8 cellular contexts compared by ENCODE assay signal in the genomic region with DNA sequence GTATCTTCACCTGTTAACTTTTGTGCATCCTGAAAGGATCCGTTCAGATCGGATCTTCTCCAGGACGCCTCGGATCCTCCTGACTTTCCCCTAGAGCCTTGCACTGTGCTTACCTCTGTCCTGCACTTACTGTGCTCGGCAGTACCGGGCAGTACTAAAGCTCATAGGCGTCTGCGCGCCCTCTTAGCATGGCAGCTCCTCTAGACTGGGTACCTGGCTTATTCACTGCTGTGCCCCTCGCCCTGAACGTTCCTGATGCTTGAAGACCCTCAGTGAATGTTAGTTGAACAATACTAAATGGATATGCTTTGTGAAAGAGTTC. TPM values are rescaled to one million over a fixed set of nuclear protein-coding genes. Genes with fewer than 3 reads are reported as not detected.
DNase-seq lines count a peak whose midpoint lies in the region; ATAC-seq and TF ChIP-seq lines count a peak whose summit lies in the region.

No MANE protein-coding gene starts in this region.

- H3K4me1 ChIP-seq in BE2C (no peaks in the 10 kb centered on the region), IMR-90 (ENCODE audit: control insufficient read depth, insufficient read depth, low read length) (0 out of 2 replicates have a peak, but pooled peaks cover 3% of the 10 kb centered on the region), mucosa of rectum (ENCODE audit: control insufficient read depth in 2 of 2, insufficient read depth in 2 of 2, low read length in 2 of 2) (peaks cover 6 to 12% of the 10 kb centered on the region in 2 donors)

- H3K4me2 ChIP-seq in IMR-90 (ENCODE audit: low read depth, low read length), result peak overlapping the region; percentile 66

- H3K27me3 ChIP-seq in BE2C (no peaks in the 10 kb centered on the region), IMR-90 (ENCODE audit: control insufficient read depth, insufficient read depth, low read length) (no peaks in the 10 kb centered on the region), mucosa of rectum (ENCODE audit: control insufficient read depth in 2 of 2, insufficient read depth in 2 of 2, low read length in 2 of 2) (no peaks in the 10 kb centered on the region)

- in situ Hi-C loops in IMR-90 (cut with MboI; ENCODE audit: low sequenced_read_pairs), result no loop called here

- H3K14ac ChIP-seq in IMR-90 (replicated peaks; ENCODE audit: low read depth, low read length), result peak overlapping the region; percentile 93

- CTCF ChIA-PET in IMR-90 (lab: Yijun Ruan, JAX), result interaction anchor here (0.5 kb wide), 1 partner anchor 39 kb away, joined by 3 read pairs; no protein-coding TSS in a partner anchor

- DNase-seq in BE2C, result no peak
- no peak for DNase-seq in IMR-90
- no peak for DNase-seq in GM19238 (ENCODE audit: insufficient read length, low spot score)
- no peak for DNase-seq in inferior parietal cortex (ENCODE audit: extremely low spot score)
- no peak for DNase-seq in occipital lobe (lab: John Stamatoyannopoulos, UW)

- H3K27ac ChIP-seq in IMR-90 (ENCODE audit: insufficient read depth, low read length) (peak overlapping the region; percentile 0; the same call in 1 of the 2 replicates), mucosa of rectum (ENCODE audit: low read depth in 2 of 2, low read length in 2 of 2) (peak overlapping the region in 1 of 2 donors; percentile 63)

- H3K9me3 Mint-ChIP-seq in dendritic cell treated with granulocyte-macrophage colony-stimulating factor and Interleukin-4, amounts not matched to agents 40 ng/mL and 50 ng/mL, for 4 days, result no peaks in the 10 kb centered on the region

- H3K56ac ChIP-seq in IMR-90 (ENCODE audit: extremely low read depth, insufficient read depth, low read length), result peak overlapping the region; percentile 57; the same call in 1 of the 2 replicates

- H4K91ac ChIP-seq in IMR-90 (ENCODE audit: insufficient read depth, low read depth, low read length), result no peak overlapping the region

- peak overlapping the region; percentile 100 for H3K23ac ChIP-seq in IMR-90 (ENCODE audit: low read depth, low read length)

- dilution Hi-C loops in IMR-90 (cut with HindIII; ENCODE audit: low sequenced_read_pairs, unreplicated experiment), result no loop called here

- TF ChIP-seq RAD21 in IMR-90 (IDR thresholded peaks at IDR 0.05; ENCODE audit: low read length), result no peak

- BruUV-seq in IMR-90 (replicated peaks; lab: Mats Ljungman, UMichigan), result no TSS peak

- H2AK9ac ChIP-seq in IMR-90 (replicated peaks; ENCODE audit: low read depth, low read length, poor library complexity), result peak overlapping the region; percentile 53

- TF ChIP-seq CTCF in BE2C (IDR thresholded peaks at IDR 0.05; ENCODE audit: low read depth, low read length) (no peak), IMR-90 (conservative IDR thresholded peaks at IDR 0.05; ENCODE audit: low read depth, low read length) (no peak)

- intact Hi-C loops in IMR-90 (cut with micrococcal nuclease), result loop anchor here (10.0 kb wide), 2 partner anchors 223 to 257 kb away; no protein-coding TSS in a partner anchor
- intact Hi-C loops in dendritic cell treated with granulocyte-macrophage colony-stimulating factor and Interleukin-4, amounts not matched to agents 40 ng/mL and 50 ng/mL, for 4 days (cut with micrococcal nuclease), result no loop called here

- peaks cover 22% of the 10 kb centered on the region for H3K4me1 Mint-ChIP-seq in dendritic cell treated with granulocyte-macrophage colony-stimulating factor and Interleukin-4, amounts not matched to agents 40 ng/mL and 50 ng/mL, for 4 days (ENCODE audit: low read depth)

- no peak overlapping the region for H2BK20ac ChIP-seq in IMR-90 (ENCODE audit: low read depth, low read length)

- H3K36me3 ChIP-seq in BE2C (no peaks in the 10 kb centered on the region), IMR-90 (ENCODE audit: control insufficient read depth, insufficient read depth, low read length) (no peaks in the 10 kb centered on the region), mucosa of rectum (ENCODE audit: control insufficient read depth in 2 of 2, insufficient read depth in 2 of 2, low read length in 2 of 2) (peaks cover 0 to 2% of the 10 kb centered on the region in 2 donors)

- H3K4me3 ChIP-seq in BE2C (ENCODE audit: low read depth, low read length) (peak overlapping the region; percentile 62), IMR-90 (ENCODE audit: insufficient read depth, low read depth, low read length) (peak overlapping the region; percentile 77), mucosa of rectum (ENCODE audit: low read length in 2 of 2) (peak overlapping the region; percentile 80 to 91)

- H3K18ac ChIP-seq in IMR-90 (ENCODE audit: low read depth, low read length), result no peak overlapping the region

- H3K36me3 Mint-ChIP-seq in dendritic cell treated with granulocyte-macrophage colony-stimulating factor and Interleukin-4, amounts not matched to agents 40 ng/mL and 50 ng/mL, for 4 days (ENCODE audit: low read depth), result peaks cover 15% of the 10 kb centered on the region

- H2AFZ ChIP-seq in IMR-90 (replicated peaks; ENCODE audit: low read length, poor library complexity), result peak overlapping the region; percentile 95

- peak overlapping the region; percentile 74 for H2AK5ac ChIP-seq in IMR-90 (ENCODE audit: low read depth, low read length)

- H3K27me3 Mint-ChIP-seq in dendritic cell treated with granulocyte-macrophage colony-stimulating factor and Interleukin-4, amounts not matched to agents 40 ng/mL and 50 ng/mL, for 4 days, result peaks cover 17% of the 10 kb centered on the region

- TF ChIP-seq POLR2A in IMR-90 (IDR thresholded peaks at IDR 0.05; ENCODE audit: low read depth, low read length), result no peak

- WGBS in IMR-90 (ENCODE audit: extremely low coverage in 2 of 2, insufficient read length in 1 of 2), 2 experiments, result 21% methylated on average over 9 of the region's 11 CpGs; no CpG with 5 or more reads in 1 of the 2 experiments

- H3K27ac Mint-ChIP-seq in dendritic cell treated with granulocyte-macrophage colony-stimulating factor and Interleukin-4, amounts not matched to agents 40 ng/mL and 50 ng/mL, for 4 days, result peak overlapping the region; percentile 92

- H3K9ac ChIP-seq in IMR-90 (ENCODE audit: low read depth, low read length) (peak overlapping the region; percentile 59), mucosa of rectum (ENCODE audit: low read depth in 1 of 2, low read length in 2 of 2) (peak overlapping the region; percentile 82 to 85)

- H2BK5ac ChIP-seq in IMR-90 (ENCODE audit: low read depth, low read length, poor library complexity, severe bottlenecking), result no peak overlapping the region

- peak; percentile 24 for ATAC-seq in IMR-90 (ENCODE audit: low read depth)
- ATAC-seq in HG03457 (IDR thresholded peaks at IDR 0.05; ENCODE audit: unreplicated experiment), result no peak

- peak overlapping the region; percentile 81 for H3K4ac ChIP-seq in IMR-90 (ENCODE audit: low read depth, low read length)

- peak overlapping the region; percentile 23; the same call in 1 of the 2 replicates for H2BK120ac ChIP-seq in IMR-90 (ENCODE audit: low read depth, low read length)

- H4K8ac ChIP-seq in IMR-90 (ENCODE audit: low read depth in 2 of 2, low read length in 2 of 2), result peak overlapping the region; percentile 85 to 94; a peak in 2 of 4 replicates

- H3K79me1 ChIP-seq in IMR-90 (ENCODE audit: low read depth in 1 of 2, low read length in 2 of 2), result peaks cover 12 to 28% of the 10 kb centered on the region in 2 experiments

- peaks cover 3% of the 10 kb centered on the region; the same call in 1 of the 2 replicates for H3K9me1 ChIP-seq in IMR-90 (ENCODE audit: insufficient read depth, low read length)

- H3K9me3 ChIP-seq in BE2C, result no peaks in the 10 kb centered on the region
- no peaks in the 10 kb centered on the region for H3K9me3 ChIP-seq in IMR-90 (ENCODE audit: control insufficient read depth, insufficient read depth, low read length)
- no peaks in the 10 kb centered on the region for H3K9me3 ChIP-seq in mucosa of rectum (ENCODE audit: control insufficient read depth in 2 of 2, low read length in 2 of 2)

- H3K4me3 Mint-ChIP-seq in dendritic cell treated with granulocyte-macrophage colony-stimulating factor and Interleukin-4, amounts not matched to agents 40 ng/mL and 50 ng/mL, for 4 days, result peak overlapping the region; percentile 73

- no peak overlapping the region; the same call in 2 of the 3 replicates for H2BK15ac ChIP-seq in IMR-90 (ENCODE audit: low read depth, low read length)

- H4K5ac ChIP-seq in IMR-90 (ENCODE audit: low read depth, low read length), result no peak overlapping the region

- H4K20me1 ChIP-seq in IMR-90 (ENCODE audit: insufficient read depth, low read length), result peaks cover 3% of the 10 kb centered on the region; the same call in 1 of the 2 replicates

- POLR2A ChIA-PET in IMR-90 (lab: Charles Lee; ENCODE audit: unreplicated experiment), result no interaction called here

TF ChIP-seq in IMR-90, 13 proteins besides CTCF, POLR2A, EP300 and RAD21 (continues in another document):
- TF ChIP-seq MXI1 (IDR thresholded peaks at IDR 0.05; ENCODE audit: borderline replicate concordance, low read depth, low read length), result no peak
- no peak for TF ChIP-seq MAZ (IDR thresholded peaks at IDR 0.05; ENCODE audit: borderline replicate concordance, low read depth, low read length)
- TF ChIP-seq CEBPB (IDR thresholded peaks at IDR 0.05; ENCODE audit: low read depth, low read length), result no peak
- TF ChIP-seq MAFK (IDR thresholded peaks at IDR 0.05; ENCODE audit: low read depth, low read length), result no peak
- no peak for TF ChIP-seq RCOR1 (IDR thresholded peaks at IDR 0.05; ENCODE audit: insufficient replicate concordance, low read length)
- no peak for TF ChIP-seq RFX5 (IDR thresholded peaks at IDR 0.05; ENCODE audit: low read depth, low read length)
- TF ChIP-seq, protein P1, sequence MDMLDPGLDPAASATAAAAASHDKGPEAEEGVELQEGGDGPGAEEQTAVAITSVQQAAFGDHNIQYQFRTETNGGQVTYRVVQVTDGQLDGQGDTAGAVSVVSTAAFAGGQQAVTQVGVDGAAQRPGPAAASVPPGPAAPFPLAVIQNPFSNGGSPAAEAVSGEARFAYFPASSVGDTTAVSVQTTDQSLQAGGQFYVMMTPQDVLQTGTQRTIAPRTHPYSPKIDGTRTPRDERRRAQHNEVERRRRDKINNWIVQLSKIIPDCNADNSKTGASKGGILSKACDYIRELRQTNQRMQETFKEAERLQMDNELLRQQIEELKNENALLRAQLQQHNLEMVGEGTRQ (IDR thresholded peaks at IDR 0.05; ENCODE audit: low read depth, low read length), result no peak
- no peak for TF ChIP-seq FOS (IDR thresholded peaks at IDR 0.05; ENCODE audit: low read depth, low read length)

RNA-seq across cellular contexts. Expression of a gene that starts 1.0 kb away (rescaled TPM):
- 24.1 TPM for polyA plus RNA-seq in BE2C (2012; ENCODE audit: insufficient read depth, insufficient read length, low read depth)
- 70.4 and 140 TPM in 2 replicates for total RNA-seq in IMR-90 (2012; rRNA removed)
- 66.1 and 83.1 TPM in 2 replicates for polyA plus RNA-seq in IMR-90 (2012; rRNA removed)
- 10.1 and 13.6 TPM in 2 replicates for polyA plus RNA-seq in IMR-90 (2012; cell fraction: cytosol; rRNA removed)
- polyA plus RNA-seq in IMR-90 (2012; cell fraction: nucleus; rRNA removed; ENCODE audit: low replicate concordance), result 7.2 and 37.5 TPM in 2 replicates
- 72.7 TPM for total RNA-seq in occipital lobe

RNA-seq across cellular contexts. Expression of a gene that starts 6.5 kb away (rescaled TPM):
- polyA plus RNA-seq in BE2C (2012; ENCODE audit: insufficient read depth, insufficient read length, low read depth), result not detected
- 5.8 and 6.3 TPM in 2 replicates for total RNA-seq in IMR-90 (2012; rRNA removed)
- polyA plus RNA-seq in IMR-90 (2012; rRNA removed), result 24.6 and 29.4 TPM in 2 replicates
- 17.8 and 20.6 TPM in 2 replicates for polyA plus RNA-seq in IMR-90 (2012; cell fraction: cytosol; rRNA removed)
- polyA plus RNA-seq in IMR-90 (2012; cell fraction: nucleus; rRNA removed; ENCODE audit: low replicate concordance), result 238 and 385 TPM in 2 replicates
- total RNA-seq in occipital lobe, result 6.6 TPM
